In genomic region chr20:14313621-14314020, GRCh38 we compare ENCODE assay signal across 29 cellular contexts. TPM values are rescaled to one million over a fixed set of nuclear protein-coding genes. Genes with fewer than 3 reads are reported as not detected.
"Had no signal": no experiment of that assay in that cellular context is flagged by ENCODE, and none has a peak within 500 bp of the region (broad histone marks: within the 10 kb centered on the region; RNA-seq: fewer than 3 reads in every experiment).

No MANE protein-coding gene starts in this region.

- H3K4me1 Mint-ChIP-seq: activated CD4-positive, alpha-beta memory T cell treated with anti-CD3 and anti-CD28 coated beads, Interleukin-2, amount 10 ng/mL, durations not matched to agents 7 days and 5 days; activated CD4-positive, alpha-beta T cell treated with anti-CD3 and anti-CD28 coated beads, Interleukin-2, amount 10 ng/mL, durations not matched to agents 7 days and 5 days; activated naive CD4-positive, alpha-beta T cell treated with anti-CD3 and anti-CD28 coated beads, Interleukin-2, amount 10 ng/mL, durations not matched to agents 7 days and 5 days; activated naive CD8-positive, alpha-beta T cell treated with anti-CD3 and anti-CD28 coated beads, Interleukin-2, amount 10 ng/mL, durations not matched to agents 7 days and 5 days; central memory CD8-positive, alpha-beta T cell had no signal

- H3K27ac Mint-ChIP-seq: activated CD4-positive, alpha-beta memory T cell treated with anti-CD3 and anti-CD28 coated beads, Interleukin-2, amount 10 ng/mL, durations not matched to agents 7 days and 5 days; activated CD4-positive, alpha-beta T cell treated with anti-CD3 and anti-CD28 coated beads, Interleukin-2, amount 10 ng/mL, durations not matched to agents 7 days and 5 days; activated naive CD4-positive, alpha-beta T cell treated with anti-CD3 and anti-CD28 coated beads, Interleukin-2, amount 10 ng/mL, durations not matched to agents 7 days and 5 days; activated naive CD4-positive, alpha-beta T cell treated with anti-CD3 and anti-CD28 coated beads, Interleukin-2, amount 50 U/mL, for 72 hours; activated naive CD8-positive, alpha-beta T cell treated with anti-CD3 and anti-CD28 coated beads, Interleukin-2, amount 10 ng/mL, durations not matched to agents 7 days and 5 days; activated T-cell treated with anti-CD3 and anti-CD28 coated beads, Interleukin-2, amount 50 U/mL, for 24 hours; activated T-cell treated with anti-CD3 and anti-CD28 coated beads, Interleukin-2, amount 50 U/mL, for 72 hours; dendritic cell treated with granulocyte-macrophage colony-stimulating factor and Interleukin-4, amounts not matched to agents 40 ng/mL and 50 ng/mL, for 4 days; WTC11 had no signal

- ATAC-seq: activated naive CD4-positive, alpha-beta T cell treated with anti-CD3 and anti-CD28 coated beads, Interleukin-2, amount 50 U/mL, for 72 hours; activated T-cell treated with anti-CD3 and anti-CD28 coated beads, Interleukin-2, amount 50 U/mL, for 72 hours; foreskin keratinocyte; gastrocnemius medialis; heart left ventricle; WTC11 had no signal

- H3K36me3 Mint-ChIP-seq: activated naive CD4-positive, alpha-beta T cell treated with anti-CD3 and anti-CD28 coated beads, Interleukin-2, amount 10 ng/mL, durations not matched to agents 7 days and 5 days; activated naive CD4-positive, alpha-beta T cell treated with anti-CD3 and anti-CD28 coated beads, Interleukin-2, amount 50 U/mL, for 72 hours; activated naive CD8-positive, alpha-beta T cell treated with anti-CD3 and anti-CD28 coated beads, Interleukin-2, amount 10 ng/mL, durations not matched to agents 7 days and 5 days; WTC11 had no signal

- H3K9me3 Mint-ChIP-seq: activated CD4-positive, alpha-beta T cell treated with anti-CD3 and anti-CD28 coated beads, Interleukin-2, amount 10 ng/mL, durations not matched to agents 7 days and 5 days; activated naive CD8-positive, alpha-beta T cell treated with anti-CD3 and anti-CD28 coated beads, Interleukin-2, amount 10 ng/mL, durations not matched to agents 7 days and 5 days; WTC11 had no signal

- H3K27me3 Mint-ChIP-seq: activated CD4-positive, alpha-beta memory T cell treated with anti-CD3 and anti-CD28 coated beads, Interleukin-2, amount 10 ng/mL, durations not matched to agents 7 days and 5 days; activated CD4-positive, alpha-beta T cell treated with anti-CD3 and anti-CD28 coated beads, Interleukin-2, amount 10 ng/mL, durations not matched to agents 7 days and 5 days; activated naive CD4-positive, alpha-beta T cell treated with anti-CD3 and anti-CD28 coated beads, Interleukin-2, amount 10 ng/mL, durations not matched to agents 7 days and 5 days; activated naive CD8-positive, alpha-beta T cell treated with anti-CD3 and anti-CD28 coated beads, Interleukin-2, amount 10 ng/mL, durations not matched to agents 7 days and 5 days; activated T-cell treated with anti-CD3 and anti-CD28 coated beads, Interleukin-2, amount 50 U/mL, for 24 hours; central memory CD8-positive, alpha-beta T cell; dendritic cell treated with granulocyte-macrophage colony-stimulating factor and Interleukin-4, amounts not matched to agents 40 ng/mL and 50 ng/mL, for 4 days had no signal

- DNase-seq: activated CD4-positive, alpha-beta memory T cell treated with anti-CD3 and anti-CD28 coated beads, Interleukin-2, amount 10 ng/mL, durations not matched to agents 7 days and 5 days; activated CD4-positive, alpha-beta T cell treated with anti-CD3 and anti-CD28 coated beads for 1 hour; activated CD4-positive, alpha-beta T cell treated with anti-CD3 and anti-CD28 coated beads for 4 hours; activated CD4-positive, alpha-beta T cell treated with anti-CD3 and anti-CD28 coated beads, Interleukin-2, amount 10 ng/mL, durations not matched to agents 7 days and 5 days; activated CD4-positive, alpha-beta T cell treated with anti-CD3 and anti-CD28 coated beads, Interleukin-2, amount 50 U/mL, for 4 hours; activated CD8-positive, alpha-beta memory T cell treated with anti-CD3 and anti-CD28 coated beads, Interleukin-2, amount 50 U/mL, for 48 hours; activated gamma-delta T cell; activated naive CD4-positive, alpha-beta T cell; activated naive CD4-positive, alpha-beta T cell treated with anti-CD3 and anti-CD28 coated beads, Interleukin-2, amount 10 ng/mL, durations not matched to agents 7 days and 5 days; activated naive CD8-positive, alpha-beta T cell treated with anti-CD3 and anti-CD28 coated beads, Interleukin-2, amount 10 ng/mL, durations not matched to agents 7 days and 5 days; activated T-cell treated with anti-CD3 and anti-CD28 coated beads for 4 hours; activated T-cell treated with anti-CD3 and anti-CD28 coated beads, Interleukin-2, amount 50 U/mL, for 24 hours; activated T-cell treated with anti-CD3 and anti-CD28 coated beads, Interleukin-2, amount 50 U/mL, for 72 hours; amniotic stem cell; anterior cingulate cortex; brain microvascular endothelial cell; dorsolateral prefrontal cortex; effector memory CD4-positive, alpha-beta T cell; esophagus squamous epithelium; foreskin keratinocyte; gastrocnemius medialis; glutamatergic neuron; heart left ventricle; T-helper 2 cell had no signal

- H3K4me3 Mint-ChIP-seq: activated CD4-positive, alpha-beta memory T cell treated with anti-CD3 and anti-CD28 coated beads, Interleukin-2, amount 10 ng/mL, durations not matched to agents 7 days and 5 days; activated CD4-positive, alpha-beta T cell treated with anti-CD3 and anti-CD28 coated beads, Interleukin-2, amount 10 ng/mL, durations not matched to agents 7 days and 5 days; activated naive CD4-positive, alpha-beta T cell treated with anti-CD3 and anti-CD28 coated beads, Interleukin-2, amount 10 ng/mL, durations not matched to agents 7 days and 5 days; activated naive CD8-positive, alpha-beta T cell treated with anti-CD3 and anti-CD28 coated beads, Interleukin-2, amount 10 ng/mL, durations not matched to agents 7 days and 5 days; activated T-cell treated with anti-CD3 and anti-CD28 coated beads, Interleukin-2, amount 50 U/mL, for 24 hours; activated T-cell treated with anti-CD3 and anti-CD28 coated beads, Interleukin-2, amount 50 U/mL, for 72 hours; central memory CD8-positive, alpha-beta T cell; dendritic cell treated with granulocyte-macrophage colony-stimulating factor and Interleukin-4, amounts not matched to agents 40 ng/mL and 50 ng/mL, for 4 days; WTC11 had no signal

RNA-seq across cellular contexts. Expression of gene FLRT3, which starts 23.8 kb away (rescaled TPM):
- total RNA-seq: activated CD4-positive, alpha-beta memory T cell treated with anti-CD3 and anti-CD28 coated beads, Interleukin-2, amount 10 ng/mL, durations not matched to agents 7 days and 5 days; activated CD4-positive, alpha-beta T cell treated with anti-CD3 and anti-CD28 coated beads, Interleukin-2, amount 10 ng/mL, durations not matched to agents 7 days and 5 days; activated naive CD4-positive, alpha-beta T cell treated with anti-CD3 and anti-CD28 coated beads, Interleukin-2, amount 50 U/mL, for 72 hours; activated naive CD8-positive, alpha-beta T cell treated with anti-CD3 and anti-CD28 coated beads, Interleukin-2, amount 10 ng/mL, durations not matched to agents 7 days and 5 days; activated T-cell treated with anti-CD3 and anti-CD28 coated beads, Interleukin-2, amount 50 U/mL, for 72 hours; T-helper 1 cell treated with Interleukin-12 subunit alpha and Interleukin-12 subunit beta and Interleukin-4 antibody, amounts not matched to agents 30 ng/mL and 1 ng/mL, for 36 hours had no signal
